In the genomic region with DNA sequence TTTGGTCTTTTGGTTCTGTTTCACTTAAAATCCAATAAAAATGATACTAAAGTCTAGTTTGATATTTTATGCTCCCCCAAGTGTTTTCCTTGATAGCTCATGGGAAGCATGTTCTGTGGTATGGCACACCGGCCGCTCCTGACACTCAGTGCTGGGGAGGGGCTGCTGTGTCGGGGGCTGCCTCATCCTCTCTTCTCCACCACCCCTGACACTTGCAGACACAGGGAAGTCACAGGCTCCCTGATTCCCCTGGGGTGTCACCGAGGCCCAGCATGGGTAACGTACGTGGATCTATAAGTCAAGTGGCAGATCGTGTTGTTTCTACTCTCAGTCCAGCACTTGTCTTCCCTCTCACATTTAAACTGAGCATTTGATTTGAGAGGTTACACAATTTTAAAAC, we compare ENCODE assay signal across 33 cellular contexts.
"Had no signal": no experiment of that assay in that cellular context is flagged by ENCODE, and none has a peak within 500 bp of the region (broad histone marks: within the 10 kb centered on the region; RNA-seq: fewer than 3 reads in every experiment).

No MANE protein-coding gene starts in this region.

- H3K36me3 ChIP-seq: ascending aorta had no signal

- DNase-seq: activated B cell treated with CpG ODN at 0.5 μM for 24 hours; activated CD4-positive, alpha-beta memory T cell treated with anti-CD3 and anti-CD28 coated beads for 36 hours; activated CD4-positive, alpha-beta T cell treated with anti-CD3 and anti-CD28 coated beads for 4 hours; activated CD4-positive, alpha-beta T cell treated with anti-CD3 and anti-CD28 coated beads, Interleukin-2, amount 10 ng/mL, durations not matched to agents 24 days and 14 days; activated CD4-positive, alpha-beta T cell treated with anti-CD3 and anti-CD28 coated beads, Interleukin-2, amount 50 U/mL, for 1 hour; activated CD4-positive, alpha-beta T cell treated with anti-CD3 and anti-CD28 coated beads, Interleukin-2, amount 50 U/mL, for 4 hours; activated CD4-positive, CD25-positive, alpha-beta regulatory T cell treated with anti-CD3 and anti-CD28 coated beads, Interleukin-2, amount 50 U/mL, for 72 hours; activated CD8-positive, alpha-beta memory T cell treated with anti-CD3 and anti-CD28 coated beads, Interleukin-2, amount 50 U/mL, for 4 hours; activated CD8-positive, alpha-beta T cell treated with anti-CD3 and anti-CD28 coated beads for 36 hours; activated effector memory CD4-positive, alpha-beta T cell treated with Interleukin-2 at 50 U/mL for 16 hours; activated gamma-delta T cell; activated naive CD4-positive, alpha-beta T cell treated with anti-CD3 and anti-CD28 coated beads, Interleukin-2, amount 10 ng/mL, durations not matched to agents 7 days and 5 days; activated naive CD4-positive, alpha-beta T cell treated with Interleukin-2 at 50 U/mL for 16 hours; activated naive CD8-positive, alpha-beta T cell treated with anti-CD3 and anti-CD28 coated beads, Interleukin-2, amount 10 ng/mL, durations not matched to agents 7 days and 5 days; activated naive CD8-positive, alpha-beta T cell treated with anti-CD3 and anti-CD28 coated beads, Interleukin-2, amount 50 U/mL, for 24 hours; activated T-cell treated with anti-CD3 and anti-CD28 coated beads for 4 hours; activated T-cell treated with anti-CD3 and anti-CD28 coated beads, Interleukin-2, amount 50 U/mL, for 1 hour; activated T-cell treated with anti-CD3 and anti-CD28 coated beads, Interleukin-2, amount 50 U/mL, for 4 hours; amygdala; anterior cingulate cortex; central memory CD4-positive, alpha-beta T cell; SW 1271; T-helper 1 cell; T-helper 2 cell; T-helper 9 cell had no signal

- H3K4me3 Mint-ChIP-seq: activated B cell treated with CpG ODN at 0.5 μM for 24 hours; activated CD4-positive, alpha-beta memory T cell treated with anti-CD3 and anti-CD28 coated beads for 36 hours; activated CD4-positive, alpha-beta T cell treated with anti-CD3 and anti-CD28 coated beads, Interleukin-2, amount 10 ng/mL, durations not matched to agents 24 days and 14 days; activated CD8-positive, alpha-beta T cell treated with anti-CD3 and anti-CD28 coated beads for 36 hours; activated naive CD4-positive, alpha-beta T cell treated with anti-CD3 and anti-CD28 coated beads, Interleukin-2, amount 10 ng/mL, durations not matched to agents 7 days and 5 days; activated naive CD4-positive, alpha-beta T cell treated with anti-CD3 and anti-CD28 coated beads, Interleukin-2, amount 50 U/mL, for 24 hours; activated naive CD8-positive, alpha-beta T cell; activated naive CD8-positive, alpha-beta T cell treated with anti-CD3 and anti-CD28 coated beads, Interleukin-2, amount 10 ng/mL, durations not matched to agents 7 days and 5 days; activated naive CD8-positive, alpha-beta T cell treated with anti-CD3 and anti-CD28 coated beads, Interleukin-2, amount 50 U/mL, for 24 hours; activated T-cell treated with anti-CD3 and anti-CD28 coated beads, Interleukin-2, amount 50 U/mL, for 4 hours; brain; T-helper 1 cell treated with Interleukin-12 subunit alpha and Interleukin-12 subunit beta and Interleukin-4 antibody, amounts not matched to agents 30 μg/mL and 1 μg/mL, for 36 hours; T-helper 2 cell treated with Interferon-gamma antibody and Interleukin-4, amounts not matched to agents 5 μg/mL and 100 μg/mL, for 36 hours had no signal

- H3K9me3 ChIP-seq: ascending aorta had no signal

- H3K4me3 ChIP-seq: ascending aorta had no signal

- ATAC-seq: activated CD8-positive, alpha-beta T cell treated with anti-CD3 and anti-CD28 coated beads for 36 hours; activated naive CD8-positive, alpha-beta T cell treated with anti-CD3 and anti-CD28 coated beads, Interleukin-2, amount 50 U/mL, for 24 hours; activated T-cell treated with anti-CD3 and anti-CD28 coated beads, Interleukin-2, amount 50 U/mL, for 4 hours had no signal

- H3K4me1 Mint-ChIP-seq: activated B cell treated with CpG ODN at 0.5 μM for 24 hours; activated CD4-positive, alpha-beta T cell treated with anti-CD3 and anti-CD28 coated beads, Interleukin-2, amount 10 ng/mL, durations not matched to agents 24 days and 14 days; activated naive CD4-positive, alpha-beta T cell treated with anti-CD3 and anti-CD28 coated beads, Interleukin-2, amount 10 ng/mL, durations not matched to agents 7 days and 5 days; activated naive CD4-positive, alpha-beta T cell treated with anti-CD3 and anti-CD28 coated beads, Interleukin-2, amount 50 U/mL, for 24 hours; activated naive CD8-positive, alpha-beta T cell treated with anti-CD3 and anti-CD28 coated beads, Interleukin-2, amount 10 ng/mL, durations not matched to agents 7 days and 5 days; activated naive CD8-positive, alpha-beta T cell treated with anti-CD3 and anti-CD28 coated beads, Interleukin-2, amount 50 U/mL, for 24 hours; brain had no signal

- H3K27ac Mint-ChIP-seq: activated B cell treated with CpG ODN at 0.5 μM for 24 hours; activated CD4-positive, alpha-beta memory T cell treated with anti-CD3 and anti-CD28 coated beads for 36 hours; activated CD4-positive, alpha-beta T cell treated with anti-CD3 and anti-CD28 coated beads, Interleukin-2, amount 10 ng/mL, durations not matched to agents 24 days and 14 days; activated CD8-positive, alpha-beta T cell treated with anti-CD3 and anti-CD28 coated beads for 36 hours; activated naive CD4-positive, alpha-beta T cell treated with anti-CD3 and anti-CD28 coated beads, Interleukin-2, amount 10 ng/mL, durations not matched to agents 7 days and 5 days; activated naive CD4-positive, alpha-beta T cell treated with anti-CD3 and anti-CD28 coated beads, Interleukin-2, amount 50 U/mL, for 24 hours; activated naive CD8-positive, alpha-beta T cell; activated naive CD8-positive, alpha-beta T cell treated with anti-CD3 and anti-CD28 coated beads, Interleukin-2, amount 10 ng/mL, durations not matched to agents 7 days and 5 days; activated naive CD8-positive, alpha-beta T cell treated with anti-CD3 and anti-CD28 coated beads, Interleukin-2, amount 50 U/mL, for 24 hours; activated T-helper 2 cell treated with anti-CD3 and anti-CD28 coated beads, Interferon-gamma antibody, Interleukin-2, Interleukin-4, amounts not matched to agents 10 μg/mL and 5 μg/mL and 100 μg/mL, durations not matched to agents 14 hours and 24 hours and 36 hours; T-helper 1 cell treated with Interleukin-12 subunit alpha and Interleukin-12 subunit beta and Interleukin-4 antibody, amounts not matched to agents 30 μg/mL and 1 μg/mL, for 36 hours; T-helper 2 cell treated with Interferon-gamma antibody and Interleukin-4, amounts not matched to agents 5 μg/mL and 100 μg/mL, for 36 hours had no signal

- H3K36me3 Mint-ChIP-seq: activated CD4-positive, alpha-beta memory T cell treated with anti-CD3 and anti-CD28 coated beads for 36 hours; activated naive CD4-positive, alpha-beta T cell treated with anti-CD3 and anti-CD28 coated beads, Interleukin-2, amount 10 ng/mL, durations not matched to agents 7 days and 5 days; activated naive CD4-positive, alpha-beta T cell treated with anti-CD3 and anti-CD28 coated beads, Interleukin-2, amount 50 U/mL, for 24 hours; activated naive CD8-positive, alpha-beta T cell; activated naive CD8-positive, alpha-beta T cell treated with anti-CD3 and anti-CD28 coated beads, Interleukin-2, amount 10 ng/mL, durations not matched to agents 7 days and 5 days; brain had no signal

- H3K27me3 ChIP-seq: ascending aorta had no signal

- H3K27ac ChIP-seq: ascending aorta, VCaP had no signal

- H3K9me3 Mint-ChIP-seq: activated B cell treated with CpG ODN at 0.5 μM for 24 hours; activated CD4-positive, alpha-beta memory T cell treated with anti-CD3 and anti-CD28 coated beads for 36 hours; activated CD4-positive, alpha-beta T cell treated with anti-CD3 and anti-CD28 coated beads, Interleukin-2, amount 10 ng/mL, durations not matched to agents 24 days and 14 days; activated CD8-positive, alpha-beta T cell treated with anti-CD3 and anti-CD28 coated beads for 36 hours; activated naive CD4-positive, alpha-beta T cell treated with anti-CD3 and anti-CD28 coated beads, Interleukin-2, amount 10 ng/mL, durations not matched to agents 7 days and 5 days; activated naive CD4-positive, alpha-beta T cell treated with anti-CD3 and anti-CD28 coated beads, Interleukin-2, amount 50 U/mL, for 24 hours; activated naive CD8-positive, alpha-beta T cell treated with anti-CD3 and anti-CD28 coated beads, Interleukin-2, amount 10 ng/mL, durations not matched to agents 7 days and 5 days; activated naive CD8-positive, alpha-beta T cell treated with anti-CD3 and anti-CD28 coated beads, Interleukin-2, amount 50 U/mL, for 24 hours; activated T-cell treated with anti-CD3 and anti-CD28 coated beads, Interleukin-2, amount 50 U/mL, for 4 hours; activated T-helper 2 cell treated with anti-CD3 and anti-CD28 coated beads, Interferon-gamma antibody, Interleukin-2, Interleukin-4, amounts not matched to agents 10 μg/mL and 5 μg/mL and 100 μg/mL, durations not matched to agents 14 hours and 24 hours and 36 hours; T-helper 1 cell treated with Interleukin-12 subunit alpha and Interleukin-12 subunit beta and Interleukin-4 antibody, amounts not matched to agents 30 μg/mL and 1 μg/mL, for 36 hours; T-helper 2 cell treated with Interferon-gamma antibody and Interleukin-4, amounts not matched to agents 5 μg/mL and 100 μg/mL, for 36 hours had no signal

- H3K4me1 ChIP-seq: ascending aorta had no signal

- H3K27me3 Mint-ChIP-seq: activated B cell treated with CpG ODN at 0.5 μM for 24 hours; activated CD4-positive, alpha-beta memory T cell treated with anti-CD3 and anti-CD28 coated beads for 36 hours; activated CD4-positive, alpha-beta T cell treated with anti-CD3 and anti-CD28 coated beads, Interleukin-2, amount 10 ng/mL, durations not matched to agents 24 days and 14 days; activated CD8-positive, alpha-beta T cell treated with anti-CD3 and anti-CD28 coated beads for 36 hours; activated naive CD4-positive, alpha-beta T cell treated with anti-CD3 and anti-CD28 coated beads, Interleukin-2, amount 10 ng/mL, durations not matched to agents 7 days and 5 days; activated naive CD8-positive, alpha-beta T cell had no signal
